In the genomic region with DNA sequence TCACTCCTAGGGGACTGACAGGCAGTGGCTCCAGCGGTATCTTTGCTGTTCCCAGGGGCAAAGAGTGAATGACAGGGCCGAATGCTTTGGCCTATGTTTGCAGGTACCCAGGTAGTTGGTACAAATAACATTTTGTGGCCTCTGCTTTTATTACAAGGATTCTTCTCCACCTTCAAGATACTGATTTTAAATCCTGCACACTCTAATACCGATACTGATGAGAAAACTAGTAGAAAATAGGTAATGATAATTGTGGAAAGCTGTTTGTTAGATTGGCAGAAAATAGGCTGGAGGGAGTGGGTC, we compare ENCODE assay signal across 9 cellular contexts. TPM values are rescaled to one million over a fixed set of nuclear protein-coding genes. Genes with fewer than 3 reads are reported as not detected.
DNase-seq lines count a peak whose midpoint lies in the region; ATAC-seq and TF ChIP-seq lines count a peak whose summit lies in the region.
"Had no signal": no experiment of that assay in that cellular context is flagged by ENCODE, and none has a peak within 500 bp of the region (broad histone marks: within the 10 kb centered on the region; RNA-seq: fewer than 3 reads in every experiment).

No MANE protein-coding gene starts in this region.

- peaks cover 12% of the 10 kb centered on the region for H3K27me3 Mint-ChIP-seq in endodermal cell (ENCODE audit: insufficient read depth)
- no peaks in the 10 kb centered on the region for H3K27me3 Mint-ChIP-seq in neural progenitor cell (ENCODE audit: insufficient read depth, low read depth)

- H3K36me3 Mint-ChIP-seq in endodermal cell (ENCODE audit: low read depth) (no peaks in the 10 kb centered on the region), neural progenitor cell (no peaks in the 10 kb centered on the region)

- DNase-seq in AG09309 (ENCODE audit: low read depth), result no peak
- DNase-seq in LNCaP clone FGC (ENCODE audit: low read depth), result no peak
- no peak for DNase-seq in endodermal cell
- no peak for DNase-seq in neural progenitor cell (ENCODE audit: low spot score)
- DNase-seq in cerebellum (ENCODE audit: low spot score), result no peak
- no peak for DNase-seq in NCI-H748 (lab: John Stamatoyannopoulos, UW; ENCODE audit: unreplicated experiment)
- DNase-seq in foreskin melanocyte, result no peak
- DNase-seq: DMS 273 treated with DMSO at 0.1 percent for 48 hours had no signal

- H3K4me1 Mint-ChIP-seq in endodermal cell (peaks cover 3% of the 10 kb centered on the region), neural progenitor cell (peaks cover 4% of the 10 kb centered on the region)

- no peaks in the 10 kb centered on the region for H3K4me1 ChIP-seq in endodermal cell (ENCODE audit: control insufficient read depth, insufficient read depth, low read length)
- H3K4me1 ChIP-seq in neural progenitor cell, result peaks cover 17% of the 10 kb centered on the region

- H3K9me3 Mint-ChIP-seq in endodermal cell (peaks cover 3% of the 10 kb centered on the region), neural progenitor cell (no peaks in the 10 kb centered on the region)

- no peaks in the 10 kb centered on the region for H3K36me3 ChIP-seq in endodermal cell (ENCODE audit: control insufficient read depth, insufficient read depth, low read length)
- no peaks in the 10 kb centered on the region for H3K36me3 ChIP-seq in neural progenitor cell

- H3K4me2 ChIP-seq in neural progenitor cell, result peak overlapping the region; percentile 84

- peak overlapping the region; percentile 97 for H2AFZ ChIP-seq in neural progenitor cell (replicated peaks)

- H3K9ac ChIP-seq in endodermal cell (ENCODE audit: extremely low read depth, low read length, poor library complexity, severe bottlenecking) (peak overlapping the region; percentile 76), neural progenitor cell (peak overlapping the region; percentile 75)

- TF ChIP-seq CTCF in AG09309 (IDR thresholded peaks at IDR 0.05; ENCODE audit: control insufficient read depth, insufficient read depth, low read depth, low read length, missing control alignments) (no peak), LNCaP clone FGC (IDR thresholded peaks at IDR 0.05; ENCODE audit: control insufficient read depth, extremely low read depth, insufficient read depth) (no peak), endodermal cell (conservative IDR thresholded peaks at IDR 0.05) (no peak), neural progenitor cell (IDR thresholded peaks at IDR 0.05) (no peak)

- ATAC-seq in GM19328 (IDR thresholded peaks at IDR 0.05; ENCODE audit: unreplicated experiment), result no peak

- no peaks in the 10 kb centered on the region for H4K20me1 ChIP-seq in neural progenitor cell (ENCODE audit: low read depth)

- peaks cover 7% of the 10 kb centered on the region for H3K9me3 ChIP-seq in endodermal cell (ENCODE audit: control insufficient read depth, low read length)
- H3K9me3 ChIP-seq in neural progenitor cell (ENCODE audit: low read depth), result no peaks in the 10 kb centered on the region

- H3K4me3 Mint-ChIP-seq in endodermal cell (no peak overlapping the region), neural progenitor cell (no peak overlapping the region)

- H3K27ac Mint-ChIP-seq in endodermal cell (no peak overlapping the region), neural progenitor cell (no peak overlapping the region)

- peaks cover 14% of the 10 kb centered on the region for H3F3A ChIP-seq in neural progenitor cell (ENCODE audit: low read depth)

- H3K27me3 ChIP-seq in endodermal cell (ENCODE audit: control insufficient read depth, insufficient read depth, low read length, poor library complexity, severe bottlenecking), result peaks cover 10% of the 10 kb centered on the region
- peaks cover 4% of the 10 kb centered on the region for H3K27me3 ChIP-seq in neural progenitor cell

- H3K4me3 ChIP-seq in AG09309 (ENCODE audit: control insufficient read depth, low read depth, low read length) (peak overlapping the region; percentile 78), LNCaP clone FGC (ENCODE audit: low read depth, low read length) (peak overlapping the region; percentile 83), endodermal cell (ENCODE audit: low read length) (peak overlapping the region; percentile 91), neural progenitor cell (peak overlapping the region; percentile 89)

- H3K27ac ChIP-seq in endodermal cell (ENCODE audit: low read depth, low read length) (no peak overlapping the region), neural progenitor cell (peak overlapping the region; percentile 65)

- peaks cover 16% of the 10 kb centered on the region for H3K79me2 ChIP-seq in neural progenitor cell (ENCODE audit: low read depth)

- 0 to 34% methylated on average over 1 to 3 of the region's 3 CpGs for WGBS in endodermal cell (ENCODE audit: insufficient coverage in 1 of 2, insufficient read length in 1 of 2), 2 experiments

RNA-seq across cellular contexts. Expression of gene HINT3, which starts 0.8 kb away (rescaled TPM):
- total RNA-seq in endodermal cell, result 10 to 100 TPM; 13.0 to 16.4 TPM
- 21.8 TPM for polyA plus RNA-seq in endodermal cell (2013, experiment 1 of 2)
- 20.2 TPM for polyA plus RNA-seq in endodermal cell (2013, experiment 2 of 2)
- 19.5 and 29.6 TPM in 2 replicates for total RNA-seq in neural progenitor cell (ENCODE audit: low replicate concordance)
- 44.2 TPM for total RNA-seq in cerebellum

RNA-seq across cellular contexts. Expression of gene TRMT11, which starts 29.0 kb away (rescaled TPM):
- total RNA-seq in endodermal cell (10 to 100 TPM; 29.4 to 35.4 TPM), neural progenitor cell (ENCODE audit: low replicate concordance) (51.9 and 105 TPM in 2 replicates), cerebellum (33.8 TPM)
- polyA plus RNA-seq in endodermal cell (2013, experiment 1 of 2), result 34.0 TPM
- polyA plus RNA-seq in endodermal cell (2013, experiment 2 of 2), result 31.8 TPM
